In genomic region chr2:188517549-188518255, GRCh38 we compare ENCODE assay signal across 20 cellular contexts.
A peak's percentile ranks its signal among the peaks of the same experiment; 100 is the strongest.
DNase-seq lines count a peak whose midpoint lies in the region; ATAC-seq and TF ChIP-seq lines count a peak whose summit lies in the region.
"Had no signal": no experiment of that assay in that cellular context is flagged by ENCODE, and none has a peak within 500 bp of the region (broad histone marks: within the 10 kb centered on the region; RNA-seq: fewer than 3 reads in every experiment).

No MANE protein-coding gene starts in this region.

- 20 to 67% methylated on average over 2 to 4 of the region's 7 CpGs for WGBS in mesodermal cell (ENCODE audit: insufficient coverage in 2 of 2), 2 experiments

- peak overlapping the region; percentile 52 for H3K4me3 Mint-ChIP-seq in HFFc6
- H3K4me3 Mint-ChIP-seq: activated T-cell treated with anti-CD3 and anti-CD28 coated beads, Interleukin-2, amount 50 U/mL, for 24 hours; central memory CD8-positive, alpha-beta T cell; immature natural killer cell had no signal

- H3K9me3 ChIP-seq in mesodermal cell (ENCODE audit: control insufficient read depth, low read length) (no peaks in the 10 kb centered on the region), thoracic aorta (no peaks in the 10 kb centered on the region)
- H3K9me3 ChIP-seq: left ventricle myocardium inferior, right atrium auricular region had no signal

- peaks cover 44% of the 10 kb centered on the region for H3K4me1 Mint-ChIP-seq in HFFc6 (ENCODE audit: low read depth)
- H3K4me1 Mint-ChIP-seq: central memory CD8-positive, alpha-beta T cell; immature natural killer cell had no signal

- DNase-seq in HFFc6 (peak; percentile 13), amniotic epithelial cell (ENCODE audit: low read depth) (peak; percentile 85), thoracic aorta (ENCODE audit: low spot score) (no peak), AG08396 (ENCODE audit: low spot score) (no peak)
- DNase-seq: activated CD8-positive, alpha-beta memory T cell treated with anti-CD3 and anti-CD28 coated beads for 24 hours; activated T-cell treated with anti-CD3 and anti-CD28 coated beads, Interleukin-2, amount 50 U/mL, for 24 hours; immature natural killer cell; left ventricle myocardium inferior; MV-4-11; NCI-H2171; NCI-H526; nucleus accumbens; T-helper 9 cell had no signal

- ATAC-seq in thoracic aorta (ENCODE audit: insufficient number of reproducible peaks, low FRiP score, low read depth) (no peak), GM18520 (IDR thresholded peaks at IDR 0.05; ENCODE audit: unreplicated experiment) (no peak), GM21619 (IDR thresholded peaks at IDR 0.05; ENCODE audit: unreplicated experiment) (no peak)

- H3K4me1 ChIP-seq in mesodermal cell (ENCODE audit: control insufficient read depth, insufficient read depth, low read length, poor library complexity, severe bottlenecking) (peaks cover 29% of the 10 kb centered on the region), thoracic aorta (ENCODE audit: control insufficient read depth in 1 of 2, low read depth in 2 of 2) (peaks cover 11 to 48% of the 10 kb centered on the region in 2 donors)
- H3K4me1 ChIP-seq: right atrium auricular region had no signal

- H3K27me3 ChIP-seq in thoracic aorta (replicated peaks; ENCODE audit: insufficient read depth): no peaks in the 10 kb centered on the region
- H3K27me3 ChIP-seq: right atrium auricular region had no signal

- H3K9me3 Mint-ChIP-seq in HFFc6: no peaks in the 10 kb centered on the region
- H3K9me3 Mint-ChIP-seq: activated T-cell treated with anti-CD3 and anti-CD28 coated beads, Interleukin-2, amount 50 U/mL, for 24 hours had no signal

- H3K27ac ChIP-seq in mesodermal cell (ENCODE audit: low read depth, low read length, severe bottlenecking) (peak overlapping the region; percentile 97), thoracic aorta (peak overlapping the region; percentile 29 to 38)
- H3K27ac ChIP-seq: KMS-11, left ventricle myocardium inferior, right atrium auricular region, RWPE1 had no signal

- H3K27ac Mint-ChIP-seq in HFFc6: peak overlapping the region; percentile 75
- H3K27ac Mint-ChIP-seq: activated T-cell treated with anti-CD3 and anti-CD28 coated beads, Interleukin-2, amount 50 U/mL, for 24 hours; immature natural killer cell had no signal

- peaks cover 9% of the 10 kb centered on the region for H3K36me3 Mint-ChIP-seq in HFFc6 (ENCODE audit: low read depth)
- H3K36me3 Mint-ChIP-seq: immature natural killer cell had no signal

- H3K36me3 ChIP-seq in mesodermal cell (ENCODE audit: control insufficient read depth, insufficient read depth, low read length): peaks cover 7% of the 10 kb centered on the region
- no peaks in the 10 kb centered on the region for H3K36me3 ChIP-seq in thoracic aorta
- H3K36me3 ChIP-seq: left ventricle myocardium inferior, right atrium auricular region had no signal

- peaks cover 1% of the 10 kb centered on the region for H3K27me3 Mint-ChIP-seq in HFFc6 (ENCODE audit: insufficient read depth)
- H3K27me3 Mint-ChIP-seq: central memory CD8-positive, alpha-beta T cell had no signal

- no peak overlapping the region for H3K4me3 ChIP-seq in mesodermal cell (ENCODE audit: extremely low read depth, insufficient read depth, low read length, poor library complexity, severe bottlenecking)
- peak overlapping the region; percentile 6 for H3K4me3 ChIP-seq in thoracic aorta
- H3K4me3 ChIP-seq: left ventricle myocardium inferior, right atrium auricular region had no signal

- TF ChIP-seq CTCF in HFFc6 (IDR thresholded peaks at IDR 0.05) (no peak), thoracic aorta (IDR thresholded peaks at IDR 0.05) (no peak)

Comparison
In these comparisons a context has a peak if more than half of its experiments do, and no peak if none do; other contexts are left out.
1. DNase-seq: peak in HFFc6 (single experiment) and amniotic epithelial cell (single experiment); none in thoracic aorta (single experiment) and AG08396 (single experiment).